Comparison of ENCODE assay signal across 8 cellular contexts in genomic region chr17:74210191-74211140, GRCh38. TPM values are rescaled to one million over a fixed set of nuclear protein-coding genes. Genes with fewer than 3 reads are reported as not detected.
DNase-seq lines count a peak whose midpoint lies in the region; ATAC-seq and TF ChIP-seq lines count a peak whose summit lies in the region.

No MANE protein-coding gene starts in this region.

- H3K27ac ChIP-seq in CD4-positive, alpha-beta T cell (ENCODE audit: low read depth, low read length): peak overlapping the region; percentile 19
- no peak overlapping the region for H3K27ac ChIP-seq in OCI-LY1 (ENCODE audit: low read depth, low read length, poor library complexity, severe bottlenecking)
- peak overlapping the region; percentile 83 for H3K27ac ChIP-seq in epithelial cell of prostate
- H3K27ac ChIP-seq in naive thymus-derived CD4-positive, alpha-beta T cell (ENCODE audit: low read depth, low read length): peak overlapping the region; percentile 2

- CTCF ChIA-PET in CD4-positive, alpha-beta T cell (lab: Charles Lee): interaction anchor here (0.9 to 1.4 kb wide), 4 partner anchors 7 to 86 kb away, joined by 3 to 7 read pairs (median 4); partner anchors contain the start of gene RPL38
- CTCF ChIA-PET in naive thymus-derived CD4-positive, alpha-beta T cell (lab: Charles Lee): interaction anchor here (0.6 to 1.4 kb wide), 7 partner anchors 39 to 305 kb away, joined by 3 to 6 read pairs (median 4); no protein-coding TSS in a partner anchor

- H3K4me1 Mint-ChIP-seq in CD4-positive, alpha-beta T cell (ENCODE audit: low read depth): peaks cover 60% of the 10 kb centered on the region
- H3K4me1 Mint-ChIP-seq in naive thymus-derived CD4-positive, alpha-beta T cell: peaks cover 36 to 61% (median 54%) of the 10 kb centered on the region in 7 donors
- peaks cover 67% of the 10 kb centered on the region for H3K4me1 Mint-ChIP-seq in stimulated activated effector memory CD8-positive, alpha-beta T cell treated with anti-CD3 and anti-CD28 coated beads, Interleukin-12 subunit alpha, Interleukin-12 subunit beta, amount 100 ng/mL, for 72 hours

- H3K36me3 ChIP-seq in H7 (replicated peaks; ENCODE audit: control insufficient read depth, insufficient read depth, low read length) (peaks cover 26% of the 10 kb centered on the region), OCI-LY1 (ENCODE audit: insufficient read depth, low read length) (peaks cover 64% of the 10 kb centered on the region)
- peaks cover under 1 to 44% (median 17%) of the 10 kb centered on the region in 3 experiments for H3K36me3 ChIP-seq in naive thymus-derived CD4-positive, alpha-beta T cell (ENCODE audit: control insufficient read depth in 2 of 3, insufficient read depth in 3 of 3, low read length in 3 of 3)

- POLR2A ChIA-PET in CD4-positive, alpha-beta T cell (lab: Charles Lee): interaction anchor here (0.9 to 1.1 kb wide), 3 partner anchors 17 to 65 kb away, joined by 3 read pairs; no protein-coding TSS in a partner anchor
- POLR2A ChIA-PET in naive thymus-derived CD4-positive, alpha-beta T cell (lab: Charles Lee): interaction anchor here (0.6 to 2.4 kb wide), 3 partner anchors 70 to 88 kb away, joined by 3 to 16 read pairs (median 4); no protein-coding TSS in a partner anchor

- H3K9me3 Mint-ChIP-seq in CD4-positive, alpha-beta T cell: no peaks in the 10 kb centered on the region
- H3K9me3 Mint-ChIP-seq in naive thymus-derived CD4-positive, alpha-beta T cell: peaks cover 0 to 3% (median 0%) of the 10 kb centered on the region in 11 donors
- H3K9me3 Mint-ChIP-seq in stimulated activated effector memory CD8-positive, alpha-beta T cell treated with anti-CD3 and anti-CD28 coated beads, Interleukin-12 subunit alpha, Interleukin-12 subunit beta, amount 100 ng/mL, for 72 hours: no peaks in the 10 kb centered on the region

- no peak overlapping the region for H3K9ac ChIP-seq in OCI-LY1 (ENCODE audit: low read length)

- H3K4me1 ChIP-seq in OCI-LY1 (ENCODE audit: insufficient read depth, low read length, severe bottlenecking): peaks cover 19% of the 10 kb centered on the region
- H3K4me1 ChIP-seq in naive thymus-derived CD4-positive, alpha-beta T cell (ENCODE audit: control insufficient read depth in 2 of 2, insufficient read depth in 2 of 2, low read length in 2 of 2): peaks cover 21 to 33% of the 10 kb centered on the region in 2 donors

- H3K4me3 Mint-ChIP-seq in CD4-positive, alpha-beta T cell: peak overlapping the region; percentile 86
- peak overlapping the region in 7 of 10 donors; percentile 9 to 61 (median 44) for H3K4me3 Mint-ChIP-seq in naive thymus-derived CD4-positive, alpha-beta T cell
- peak overlapping the region; percentile 10 for H3K4me3 Mint-ChIP-seq in stimulated activated effector memory CD8-positive, alpha-beta T cell treated with anti-CD3 and anti-CD28 coated beads, Interleukin-12 subunit alpha, Interleukin-12 subunit beta, amount 100 ng/mL, for 72 hours

- peak; percentile 67 for ATAC-seq in CD4-positive, alpha-beta T cell (ENCODE audit: poor library complexity)
- ATAC-seq in naive thymus-derived CD4-positive, alpha-beta T cell: peak; percentile 81
- peak; percentile 66 for ATAC-seq in stimulated activated effector memory CD8-positive, alpha-beta T cell treated with anti-CD3 and anti-CD28 coated beads, Interleukin-12 subunit alpha, Interleukin-12 subunit beta, amount 100 ng/mL, for 72 hours
- no peak for ATAC-seq in HG02870 (IDR thresholded peaks at IDR 0.05; ENCODE audit: unreplicated experiment)

- peaks cover 56% of the 10 kb centered on the region for H3K36me3 Mint-ChIP-seq in CD4-positive, alpha-beta T cell (ENCODE audit: low read depth)
- peaks cover 0 to 19% (median 6%) of the 10 kb centered on the region in 5 donors for H3K36me3 Mint-ChIP-seq in naive thymus-derived CD4-positive, alpha-beta T cell
- peaks cover 74% of the 10 kb centered on the region for H3K36me3 Mint-ChIP-seq in stimulated activated effector memory CD8-positive, alpha-beta T cell treated with anti-CD3 and anti-CD28 coated beads, Interleukin-12 subunit alpha, Interleukin-12 subunit beta, amount 100 ng/mL, for 72 hours

- peak overlapping the region; percentile 68 for H3K27ac Mint-ChIP-seq in CD4-positive, alpha-beta T cell
- peak overlapping the region; percentile 70 to 93 (median 87) for H3K27ac Mint-ChIP-seq in naive thymus-derived CD4-positive, alpha-beta T cell
- H3K27ac Mint-ChIP-seq in stimulated activated effector memory CD8-positive, alpha-beta T cell treated with anti-CD3 and anti-CD28 coated beads, Interleukin-12 subunit alpha, Interleukin-12 subunit beta, amount 100 ng/mL, for 72 hours: peak overlapping the region; percentile 24

- no peaks in the 10 kb centered on the region for H3K9me2 ChIP-seq in OCI-LY1 (ENCODE audit: low read depth, low read length)

- H3F3A ChIP-seq in OCI-LY1 (ENCODE audit: insufficient read depth, low read length): no peaks in the 10 kb centered on the region; the same call in none of the 2 replicates

- no peaks in the 10 kb centered on the region for H4K20me1 ChIP-seq in OCI-LY1 (ENCODE audit: insufficient read depth, low read length)

- intact Hi-C loops in CD4-positive, alpha-beta T cell (cut with DNase I, micrococcal nuclease): loop anchor here (1.0 to 5.0 kb wide), 7 partner anchors 72 to 323 kb away; partner anchors contain the start of genes BTBD17 (in 1 of the 2) and GPR142 (in 1 of the 2)
- intact Hi-C loops in naive thymus-derived CD4-positive, alpha-beta T cell (cut with micrococcal nuclease): loop anchor here (1.0 to 5.0 kb wide), 8 partner anchors 52 to 322 kb away; partner anchors contain the start of genes BTBD17 (in 1 of the 2) and CD300LB (in 1 of the 2)

- no peaks in the 10 kb centered on the region for H3K9me3 ChIP-seq in CD4-positive, alpha-beta T cell (ENCODE audit: control insufficient read depth, low read length)
- no peaks in the 10 kb centered on the region for H3K9me3 ChIP-seq in OCI-LY1 (ENCODE audit: low read length)
- H3K9me3 ChIP-seq in naive thymus-derived CD4-positive, alpha-beta T cell (ENCODE audit: control insufficient read depth in 2 of 3, low read length in 3 of 3): no peaks in the 10 kb centered on the region

- H3K4me3 ChIP-seq in H7 (ENCODE audit: insufficient read depth, low read depth, low read length) (no peak overlapping the region), OCI-LY1 (ENCODE audit: low read depth, low read length, poor library complexity, severe bottlenecking) (no peak overlapping the region)
- no peak overlapping the region for H3K4me3 ChIP-seq in naive thymus-derived CD4-positive, alpha-beta T cell (ENCODE audit: low read length)

- DNase-seq in CD4-positive, alpha-beta T cell: peak; percentile 72 to 82 (median 78)
- DNase-seq in H7: peak; percentile 87
- peak; percentile 78 for DNase-seq in activated T-cell treated with anti-CD3 and anti-CD28 coated beads for 48 hours (ENCODE audit: low read depth)
- DNase-seq in epithelial cell of prostate (ENCODE audit: low read depth, low spot score): peak; percentile 18
- DNase-seq in naive thymus-derived CD4-positive, alpha-beta T cell: peak; percentile 69 to 84 (median 80)
- DNase-seq in stimulated activated effector memory CD8-positive, alpha-beta T cell treated with anti-CD3 and anti-CD28 coated beads, Interleukin-12 subunit alpha, Interleukin-12 subunit beta, amount 100 ng/mL, for 72 hours (ENCODE audit: low spot score in 2 of 2): peak; percentile 71 to 89

- no peak overlapping the region for H2AFZ ChIP-seq in OCI-LY1 (ENCODE audit: low read length)

- no peaks in the 10 kb centered on the region; the same call in 1 of the 2 replicates for H3K79me2 ChIP-seq in OCI-LY1 (ENCODE audit: insufficient read depth, low read length)

- H3K27me3 Mint-ChIP-seq in CD4-positive, alpha-beta T cell: no peaks in the 10 kb centered on the region
- H3K27me3 Mint-ChIP-seq in naive thymus-derived CD4-positive, alpha-beta T cell: peaks cover 0 to 5% (median 0%) of the 10 kb centered on the region in 5 donors

- H3K27me3 ChIP-seq in CD4-positive, alpha-beta T cell (ENCODE audit: control insufficient read depth, insufficient read depth, low read length): no peaks in the 10 kb centered on the region
- peaks cover 19% of the 10 kb centered on the region for H3K27me3 ChIP-seq in H7 (ENCODE audit: control insufficient read depth, insufficient read depth, low read length)
- no peaks in the 10 kb centered on the region for H3K27me3 ChIP-seq in OCI-LY1 (ENCODE audit: insufficient read depth, low read length)
- no peaks in the 10 kb centered on the region for H3K27me3 ChIP-seq in naive thymus-derived CD4-positive, alpha-beta T cell (ENCODE audit: control insufficient read depth in 2 of 2, insufficient read depth in 2 of 2, low read length in 2 of 2)

- peak; percentile 99 for TF ChIP-seq CTCF in CD4-positive, alpha-beta T cell (IDR thresholded peaks at IDR 0.05)
- TF ChIP-seq CTCF in OCI-LY1 (IDR thresholded peaks at IDR 0.05; ENCODE audit: low read length): peak; percentile 98

- H3K4me2 ChIP-seq in OCI-LY1 (ENCODE audit: low read length): no peak overlapping the region

RNA-seq across cellular contexts. Expression of gene TTYH2, which starts 2.9 kb away (rescaled TPM):
- total RNA-seq in CD4-positive, alpha-beta T cell: 1 to 10 TPM; 4.4 to 5.4 TPM
- 2.5 and 7.4 TPM in 2 replicates for total RNA-seq in H7 (2014; rRNA removed; shearing (Covaris generic))
- 10 to 100 TPM in 2 of 5 experiments, 1 to 10 TPM in 3; 5.5 to 15.8 (median 9.9) TPM for total RNA-seq in naive thymus-derived CD4-positive, alpha-beta T cell
- 1 to 10 TPM; 1.9 to 2.0 TPM for polyA plus RNA-seq in naive thymus-derived CD4-positive, alpha-beta T cell

RNA-seq across cellular contexts. Expression of gene RPL38, which starts 7.0 kb away (rescaled TPM):
- 1,000 to 10,000 TPM; 2,305 to 2,531 TPM for total RNA-seq in CD4-positive, alpha-beta T cell
- total RNA-seq in H7 (2014; rRNA removed; shearing (Covaris generic)): 1,534 and 2,134 TPM in 2 replicates
- total RNA-seq in naive thymus-derived CD4-positive, alpha-beta T cell: 1,000 to 10,000 TPM; 1,097 to 2,553 (median 2,002) TPM
- 1,000 to 10,000 TPM; 1,479 to 2,523 TPM for polyA plus RNA-seq in naive thymus-derived CD4-positive, alpha-beta T cell

Comparison
In these comparisons a context has a peak if more than half of its experiments do, and no peak if none do; other contexts are left out.
1. DNase-seq: peak in every context shown above with its lines; median percentile 87 in H7; 80 in naive thymus-derived CD4-positive, alpha-beta T cell; 80 in stimulated activated effector memory CD8-positive, alpha-beta T cell treated with anti-CD3 and anti-CD28 coated beads, Interleukin-12 subunit alpha, Interleukin-12 subunit beta, amount 100 ng/mL, for 72 hours; 78 in activated T-cell treated with anti-CD3 and anti-CD28 coated beads for 48 hours; 78 in CD4-positive, alpha-beta T cell; 18 in epithelial cell of prostate.
2. H3K27ac Mint-ChIP-seq: peak in every context shown above with its lines; median percentile 87 in naive thymus-derived CD4-positive, alpha-beta T cell; 68 in CD4-positive, alpha-beta T cell; 24 in stimulated activated effector memory CD8-positive, alpha-beta T cell treated with anti-CD3 and anti-CD28 coated beads, Interleukin-12 subunit alpha, Interleukin-12 subunit beta, amount 100 ng/mL, for 72 hours.
3. H3K4me3 Mint-ChIP-seq: peak in every context shown above with its lines; median percentile 86 in CD4-positive, alpha-beta T cell; 44 in naive thymus-derived CD4-positive, alpha-beta T cell; 10 in stimulated activated effector memory CD8-positive, alpha-beta T cell treated with anti-CD3 and anti-CD28 coated beads, Interleukin-12 subunit alpha, Interleukin-12 subunit beta, amount 100 ng/mL, for 72 hours.